8 cellular contexts compared by ENCODE assay signal in genomic region chr7:38107486-38107893, GRCh38.
DNase-seq lines count a peak whose midpoint lies in the region; ATAC-seq, FAIRE-seq and TF ChIP-seq lines count a peak whose summit lies in the region.

No MANE protein-coding gene starts in this region.

- intact Hi-C loops in adrenal gland (cut with DNase I) (loop anchor here (5.0 to 10.0 kb wide), 2 partner anchors 115 to 193 kb away; partner anchors contain the start of gene SFRP4 (in 1 of the 2)), right cardiac atrium (cut with DNase I) (loop anchor here (5.0 to 10.0 kb wide), 6 partner anchors 115 to 217 kb away; no protein-coding TSS in a partner anchor), gastrocnemius medialis (cut with DNase I; ENCODE audit: low total_unique reads) (loop anchor here (1.0 to 5.0 kb wide), 3 partner anchors 115 to 267 kb away; partner anchors contain the start of gene SFRP4)

- ATAC-seq in right cardiac atrium (peak; percentile 45 to 83), gastrocnemius medialis (peak in 1 of 2 donors; percentile 66), GM21528 (IDR thresholded peaks at IDR 0.05; ENCODE audit: low FRiP score, unreplicated experiment) (no peak)

- H3K36me3 ChIP-seq in adrenal gland (replicated peaks in 1 of 2) (no peaks in the 10 kb centered on the region), gastrocnemius medialis (no peaks in the 10 kb centered on the region)

- DNase-seq in GM03348 (ENCODE audit: low spot score) (peak; percentile 55), H54 (ENCODE audit: insufficient read length, low spot score) (peak; percentile 61), NAMALWA (ENCODE audit: low spot score) (peak; percentile 83), T follicular helper cell (ENCODE audit: low read depth) (peak; percentile 49), adrenal gland (peak; percentile 36 to 87 (median 69)), right cardiac atrium (peak; percentile 35 to 59 (median 42)), gastrocnemius medialis (peak; percentile 19 to 21)

- TF ChIP-seq CTCF in adrenal gland (IDR thresholded peaks at IDR 0.05) = peak; percentile 52 to 85 (median 72)
- TF ChIP-seq CTCF in gastrocnemius medialis (IDR thresholded peaks at IDR 0.05 in 4 of 5, conservative IDR thresholded peaks at IDR 0.05 in 1 of 5) = peak; percentile 49 to 73 (median 66)

- no peaks in the 10 kb centered on the region for H3K9me3 ChIP-seq in adrenal gland (replicated peaks in 1 of 3)
- H3K9me3 ChIP-seq in right cardiac atrium (ENCODE audit: control insufficient read depth, low read length) = no peaks in the 10 kb centered on the region
- H3K9me3 ChIP-seq in gastrocnemius medialis = no peaks in the 10 kb centered on the region

- H3K4me1 ChIP-seq in adrenal gland (replicated peaks in 1 of 2) = peaks cover 0 to 4% of the 10 kb centered on the region in 2 donors
- no peaks in the 10 kb centered on the region for H3K4me1 ChIP-seq in right cardiac atrium (ENCODE audit: control insufficient read depth, insufficient read depth, low read length)
- no peaks in the 10 kb centered on the region for H3K4me1 ChIP-seq in gastrocnemius medialis

- WGBS in adrenal gland, 4 donors = 29 to 31% (median 30%) methylated on average over 3 of the region's 3 CpGs
- WGBS in right cardiac atrium = 30% methylated on average over 3 of the region's 3 CpGs

- in situ Hi-C loops in gastrocnemius medialis (cut with MboI; ENCODE audit: low sequenced_read_pairs in 4 of 4) = loop anchor here (5.0 to 25.0 kb wide), 4 partner anchors 115 to 230 kb away; no protein-coding TSS in a partner anchor

- H3K4me3 ChIP-seq in adrenal gland (no peak overlapping the region), right cardiac atrium (ENCODE audit: low read length) (no peak overlapping the region), gastrocnemius medialis (no peak overlapping the region)

- H3K27me3 ChIP-seq in adrenal gland (no peaks in the 10 kb centered on the region), right cardiac atrium (ENCODE audit: control insufficient read depth, insufficient read depth) (no peaks in the 10 kb centered on the region), gastrocnemius medialis (no peaks in the 10 kb centered on the region)

- peak; percentile 96 for FAIRE-seq in H54 (lab: Jason Lieb, UNC)

- H3K27ac ChIP-seq in adrenal gland = no peak overlapping the region
- no peak overlapping the region for H3K27ac ChIP-seq in right cardiac atrium (ENCODE audit: low read length)
- H3K27ac ChIP-seq in gastrocnemius medialis = no peak overlapping the region

- TF ChIP-seq POLR2A in H54 (IDR thresholded peaks at IDR 0.05; ENCODE audit: low read depth, low read length) (no peak), adrenal gland (IDR thresholded peaks at IDR 0.05) (no peak), gastrocnemius medialis (IDR thresholded peaks at IDR 0.05) (no peak)

Comparison
In these comparisons a context has a peak if more than half of its experiments do, and no peak if none do; other contexts are left out.
1. DNase-seq: peak in every context shown above with its lines; median percentile 83 in NAMALWA; 69 in adrenal gland; 61 in H54; 55 in GM03348; 49 in T follicular helper cell; 42 in right cardiac atrium; 20 in gastrocnemius medialis.